ENCODE assay signal across 9 cellular contexts in genomic region chr6:4459032-4459431, GRCh38.
A peak's percentile ranks its signal among the peaks of the same experiment; 100 is the strongest.
DNase-seq lines count a peak whose midpoint lies in the region; ATAC-seq, FAIRE-seq and TF ChIP-seq lines count a peak whose summit lies in the region.
"Had no signal": no experiment of that assay in that cellular context is flagged by ENCODE, and none has a peak within 500 bp of the region (broad histone marks: within the 10 kb centered on the region; RNA-seq: fewer than 3 reads in every experiment).

No MANE protein-coding gene starts in this region.

- DNase-seq in ELR (ENCODE audit: low read depth) (peak; percentile 85), PC-3 (peak; percentile 66), endothelial cell of umbilical vein (ENCODE audit: low read depth, low spot score) (peak; percentile 89), psoas muscle (no peak), esophagus squamous epithelium (lab: John Stamatoyannopoulos, UW) (no peak), D721Med (ENCODE audit: insufficient read length, low spot score) (no peak), NCI-H1417 (lab: John Stamatoyannopoulos, UW) (no peak)
- DNase-seq: effector memory CD8-positive, alpha-beta T cell had no signal

- peaks cover 7% of the 10 kb centered on the region; the same call in 1 of the 2 replicates for H3K4me1 ChIP-seq in PC-3 (ENCODE audit: insufficient read depth, low read length)
- peaks cover 12% of the 10 kb centered on the region for H3K4me1 ChIP-seq in endothelial cell of umbilical vein (ENCODE audit: control insufficient read depth, extremely low read depth, insufficient read depth, low read length)
- peaks cover 24% of the 10 kb centered on the region for H3K4me1 ChIP-seq in psoas muscle
- H3K4me1 ChIP-seq in esophagus squamous epithelium: peaks cover 3 to 27% (median 14%) of the 10 kb centered on the region in 3 donors

- dilution Hi-C loops in endothelial cell of umbilical vein (cut with MboI; ENCODE audit: extremely low pct_ligation_motif_present, low sequenced_read_pairs): no loop called here

- no peaks in the 10 kb centered on the region for H3K9me2 ChIP-seq in PC-3 (replicated peaks; ENCODE audit: low read length)

- CTCF ChIA-PET in PC-3 (lab: Charles Lee) (no interaction called here), endothelial cell of umbilical vein (lab: Charles Lee) (interaction anchor here (0.9 to 1.4 kb wide), 7 partner anchors 9 to 161 kb away, joined by 3 to 7 read pairs (median 3); no protein-coding TSS in a partner anchor)

- no peaks in the 10 kb centered on the region for H3F3A ChIP-seq in PC-3 (ENCODE audit: low read length, unreplicated experiment)

- no TSS peak for BruUV-seq in PC-3 (replicated peaks; lab: Mats Ljungman, UMichigan)
- BruUV-seq in endothelial cell of umbilical vein (replicated peaks; lab: Mats Ljungman, UMichigan): no TSS peak

- TF ChIP-seq CTCF in PC-3 (conservative IDR thresholded peaks at IDR 0.05; ENCODE audit: low read depth, low read length): no peak
- no peak for TF ChIP-seq CTCF in endothelial cell of umbilical vein (IDR thresholded peaks at IDR 0.05; ENCODE audit: extremely low read depth in 1 of 2, insufficient read depth in 1 of 2, low read depth in 1 of 2, low read length in 2 of 2)
- no peak for TF ChIP-seq CTCF in psoas muscle (IDR thresholded peaks at IDR 0.05)
- TF ChIP-seq CTCF in esophagus squamous epithelium (IDR thresholded peaks at IDR 0.05): no peak
- no peak for TF ChIP-seq CTCF in D721Med (IDR thresholded peaks at IDR 0.05; ENCODE audit: insufficient read depth, missing control alignments)

- H3K9me1 ChIP-seq in endothelial cell of umbilical vein (replicated peaks; ENCODE audit: control insufficient read depth, extremely low read depth, insufficient read depth, low read length): no peaks in the 10 kb centered on the region

- H3K36me3 ChIP-seq in PC-3 (ENCODE audit: low read depth, low read length) (no peaks in the 10 kb centered on the region), endothelial cell of umbilical vein (ENCODE audit: control insufficient read depth in 2 of 2, extremely low read depth in 1 of 2, insufficient read depth in 2 of 2, low read length in 2 of 2) (no peaks in the 10 kb centered on the region), psoas muscle (ENCODE audit: insufficient read depth in 1 of 2, low read depth in 1 of 2) (no peaks in the 10 kb centered on the region), esophagus squamous epithelium (no peaks in the 10 kb centered on the region)

- H3K4me2 ChIP-seq in PC-3 (ENCODE audit: low read length) (no peak overlapping the region), endothelial cell of umbilical vein (ENCODE audit: insufficient read depth, low read length) (peak overlapping the region; percentile 17)

- FAIRE-seq in endothelial cell of umbilical vein (lab: Jason Lieb, UNC) (peak; percentile 95), D721Med (lab: Jason Lieb, UNC) (no peak)

- no peaks in the 10 kb centered on the region for H3K9me3 ChIP-seq in PC-3 (ENCODE audit: low read length)
- no peaks in the 10 kb centered on the region for H3K9me3 ChIP-seq in endothelial cell of umbilical vein (replicated peaks; ENCODE audit: control insufficient read depth, insufficient read depth, low read length)
- H3K9me3 ChIP-seq in psoas muscle: no peaks in the 10 kb centered on the region
- H3K9me3 ChIP-seq in esophagus squamous epithelium: no peaks in the 10 kb centered on the region

- H3K9ac ChIP-seq in PC-3 (ENCODE audit: low read length): no peak overlapping the region
- H3K9ac ChIP-seq in endothelial cell of umbilical vein (replicated peaks; ENCODE audit: extremely low read depth, insufficient read depth, low read length): no peak overlapping the region

- H2AFZ ChIP-seq in PC-3 (ENCODE audit: low read length) (no peak overlapping the region), endothelial cell of umbilical vein (ENCODE audit: low read depth, low read length) (no peak overlapping the region)

- intact Hi-C loops in PC-3 (cut with micrococcal nuclease) (no loop called here), endothelial cell of umbilical vein (cut with micrococcal nuclease) (loop anchor here (2.0 to 5.0 kb wide), 2 partner anchors 138 to 207 kb away; no protein-coding TSS in a partner anchor), psoas muscle (cut with DNase I) (no loop called here), esophagus squamous epithelium (cut with DNase I) (no loop called here)

- no peak overlapping the region for H3K4me3 ChIP-seq in PC-3 (ENCODE audit: low read length)
- H3K4me3 ChIP-seq in endothelial cell of umbilical vein (replicated peaks in 1 of 3; ENCODE audit: insufficient read depth in 1 of 3, low read depth in 1 of 3, low read length in 3 of 3): no peak overlapping the region
- H3K4me3 ChIP-seq in psoas muscle: no peak overlapping the region
- no peak overlapping the region for H3K4me3 ChIP-seq in esophagus squamous epithelium

- H3K79me2 ChIP-seq in PC-3 (ENCODE audit: low read length) (no peaks in the 10 kb centered on the region), endothelial cell of umbilical vein (ENCODE audit: control insufficient read depth, insufficient read depth, low read length) (no peaks in the 10 kb centered on the region)

- H3K27ac ChIP-seq in PC-3 (ENCODE audit: low read length) (no peak overlapping the region), endothelial cell of umbilical vein (ENCODE audit: insufficient read depth, low read depth, low read length) (peak overlapping the region; percentile 78), psoas muscle (no peak overlapping the region), esophagus squamous epithelium (no peak overlapping the region)

- H3K27me3 ChIP-seq in PC-3 (ENCODE audit: low read length): no peaks in the 10 kb centered on the region
- H3K27me3 ChIP-seq in endothelial cell of umbilical vein (ENCODE audit: control insufficient read depth in 2 of 2, insufficient read depth in 2 of 2, low read length in 2 of 2): no peaks in the 10 kb centered on the region
- no peaks in the 10 kb centered on the region for H3K27me3 ChIP-seq in psoas muscle (ENCODE audit: insufficient read depth in 3 of 3, low read length in 2 of 3)
- H3K27me3 ChIP-seq in esophagus squamous epithelium: no peaks in the 10 kb centered on the region

- TF ChIP-seq POLR2A in endothelial cell of umbilical vein (IDR thresholded peaks at IDR 0.05; ENCODE audit: low read depth, low read length) (no peak), esophagus squamous epithelium (IDR thresholded peaks at IDR 0.05) (no peak)

- ATAC-seq in PC-3 (peak; percentile 66), psoas muscle (peak; percentile 35 to 65 (median 50))
- no peak for ATAC-seq in activated CD4-positive, CD25-positive, alpha-beta regulatory T cell treated with anti-CD3 and anti-CD28 coated beads, Interleukin-2, amount 50 U/mL, for 24 hours
- ATAC-seq: effector memory CD8-positive, alpha-beta T cell had no signal

- WGBS in psoas muscle, 3 donors: 48 to 68% (median 58%) methylated on average over 3 of the region's 3 CpGs
- WGBS in esophagus squamous epithelium, 2 donors: 9 to 35% methylated on average over 2 to 3 of the region's 3 CpGs

- H4K20me1 ChIP-seq in PC-3 (ENCODE audit: low read length) (no peaks in the 10 kb centered on the region), endothelial cell of umbilical vein (replicated peaks; ENCODE audit: control insufficient read depth, extremely low read depth, insufficient read depth, low read length) (no peaks in the 10 kb centered on the region)

- POLR2A ChIA-PET in PC-3 (lab: Charles Lee; ENCODE audit: unreplicated experiment) (no interaction called here), endothelial cell of umbilical vein (lab: Charles Lee) (no interaction called here)

TF ChIP-seq in endothelial cell of umbilical vein, 7 proteins besides CTCF, POLR2A, EP300 and RAD21:
- TF ChIP-seq EZH2 (IDR thresholded peaks at IDR 0.05; ENCODE audit: borderline replicate concordance, low read depth, low read length, severe bottlenecking): no peak
- TF ChIP-seq FOS (IDR thresholded peaks at IDR 0.05; ENCODE audit: borderline replicate concordance, insufficient read depth, low read length): peak; percentile 94
- no peak for TF ChIP-seq MYC (IDR thresholded peaks at IDR 0.05; ENCODE audit: low read depth, low read length)
- peak; percentile 95 for TF ChIP-seq GATA2 (IDR thresholded peaks at IDR 0.05; ENCODE audit: insufficient read depth, insufficient read length, low read depth, low read length)
- peak; percentile 29 for TF ChIP-seq MAX (IDR thresholded peaks at IDR 0.05; ENCODE audit: insufficient read depth, insufficient read length)
- peak; percentile 74 for TF ChIP-seq POLR2AphosphoS5 (IDR thresholded peaks at IDR 0.05; ENCODE audit: insufficient read depth, low read depth, low read length)
- TF ChIP-seq JUN (IDR thresholded peaks at IDR 0.05; ENCODE audit: borderline replicate concordance, insufficient read depth, insufficient read length, low read depth): peak; percentile 88

Comparison
In these comparisons a context has a peak if more than half of its experiments do, and no peak if none do; other contexts are left out.
1. DNase-seq: peak in ELR (single experiment), PC-3 (single experiment) and endothelial cell of umbilical vein (single experiment); none in psoas muscle (0 of 2), esophagus squamous epithelium (single experiment), D721Med (single experiment) and NCI-H1417 (0 of 3).
2. ATAC-seq: peak in PC-3 (single experiment) and psoas muscle (4 of 4); none in activated CD4-positive, CD25-positive, alpha-beta regulatory T cell treated with anti-CD3 and anti-CD28 coated beads, Interleukin-2, amount 50 U/mL, for 24 hours (0 of 2).